In genomic region chr1:18327650-18328049, GRCh38 we compare ENCODE assay signal across 32 cellular contexts.
"Had no signal": no experiment of that assay in that cellular context is flagged by ENCODE, and none has a peak within 500 bp of the region (broad histone marks: within the 10 kb centered on the region; RNA-seq: fewer than 3 reads in every experiment).

No MANE protein-coding gene starts in this region.

- DNase-seq: activated CD4-positive, alpha-beta memory T cell treated with anti-CD3 and anti-CD28 coated beads, Interleukin-2, amount 10 ng/mL, durations not matched to agents 7 days and 5 days; activated CD4-positive, alpha-beta T cell treated with anti-CD3 and anti-CD28 coated beads for 1 hour; activated CD4-positive, alpha-beta T cell treated with anti-CD3 and anti-CD28 coated beads for 36 hours; activated CD4-positive, alpha-beta T cell treated with anti-CD3 and anti-CD28 coated beads for 48 hours; activated CD4-positive, alpha-beta T cell treated with anti-CD3 and anti-CD28 coated beads, Interleukin-2, amount 10 ng/mL, durations not matched to agents 7 days and 5 days; activated CD4-positive, alpha-beta T cell treated with anti-CD3 and anti-CD28 coated beads, Interleukin-2, amount 50 U/mL, for 48 hours; activated CD4-positive, CD25-positive, alpha-beta regulatory T cell; activated CD8-positive, alpha-beta memory T cell treated with anti-CD3 and anti-CD28 coated beads for 24 hours; activated CD8-positive, alpha-beta memory T cell treated with anti-CD3 and anti-CD28 coated beads, Interleukin-2, amount 10 ng/mL, durations not matched to agents 7 days and 5 days; activated CD8-positive, alpha-beta memory T cell treated with anti-CD3 and anti-CD28 coated beads, Interleukin-2, amount 50 U/mL, for 48 hours; activated CD8-positive, alpha-beta T cell treated with anti-CD3 and anti-CD28 coated beads, Interleukin-2, amount 10 ng/mL, durations not matched to agents 7 days and 5 days; activated effector memory CD4-positive, alpha-beta T cell treated with Interleukin-2 at 50 U/mL for 16 hours; activated gamma-delta T cell; activated naive CD4-positive, alpha-beta T cell treated with anti-CD3 and anti-CD28 coated beads, Interleukin-2, amount 10 ng/mL, durations not matched to agents 7 days and 5 days; activated naive CD4-positive, alpha-beta T cell treated with Interleukin-2 at 50 U/mL for 16 hours; activated naive CD8-positive, alpha-beta T cell treated with anti-CD3 and anti-CD28 coated beads, Interleukin-2, amount 10 ng/mL, durations not matched to agents 7 days and 5 days; activated naive CD8-positive, alpha-beta T cell treated with anti-CD3 and anti-CD28 coated beads, Interleukin-2, amount 50 U/mL, for 24 hours; activated T-cell treated with anti-CD3 and anti-CD28 coated beads, Interleukin-2, amount 50 U/mL, for 24 hours; activated T-cell treated with anti-CD3 and anti-CD28 coated beads, Interleukin-2, amount 50 U/mL, for 48 hours; amygdala; anterior cingulate cortex; caudate nucleus; cerebellar nuclear complex; T-helper 2 cell; T-helper 9 cell; WERI-Rb-1 had no signal

- ATAC-seq: activated CD4-positive, alpha-beta T cell treated with anti-CD3 and anti-CD28 coated beads for 36 hours; activated CD4-positive, CD25-positive, alpha-beta regulatory T cell treated with anti-CD3 and anti-CD28 coated beads, Interleukin-2, amount 50 U/mL, for 24 hours; activated CD8-positive, alpha-beta memory T cell treated with anti-CD3 and anti-CD28 coated beads, Interleukin-2, amount 10 ng/mL, durations not matched to agents 7 days and 5 days; activated CD8-positive, alpha-beta T cell treated with anti-CD3 and anti-CD28 coated beads, Interleukin-2, amount 10 ng/mL, durations not matched to agents 7 days and 5 days; activated naive CD8-positive, alpha-beta T cell treated with anti-CD3 and anti-CD28 coated beads, Interleukin-2, amount 50 U/mL, for 24 hours; WTC11 had no signal

- H3K9me3 ChIP-seq: ascending aorta had no signal

- H3K27ac ChIP-seq: ascending aorta, cardiac muscle cell, WERI-Rb-1 had no signal

- H3K4me3 ChIP-seq: ascending aorta, cardiac muscle cell had no signal

- H3K27me3 ChIP-seq: ascending aorta, cardiac muscle cell had no signal

- FAIRE-seq: bronchial epithelial cell, TTC549 had no signal

- H3K4me1 ChIP-seq: ascending aorta had no signal

- H3K36me3 ChIP-seq: ascending aorta, cardiac muscle cell, WERI-Rb-1 had no signal
